In the genomic region with DNA sequence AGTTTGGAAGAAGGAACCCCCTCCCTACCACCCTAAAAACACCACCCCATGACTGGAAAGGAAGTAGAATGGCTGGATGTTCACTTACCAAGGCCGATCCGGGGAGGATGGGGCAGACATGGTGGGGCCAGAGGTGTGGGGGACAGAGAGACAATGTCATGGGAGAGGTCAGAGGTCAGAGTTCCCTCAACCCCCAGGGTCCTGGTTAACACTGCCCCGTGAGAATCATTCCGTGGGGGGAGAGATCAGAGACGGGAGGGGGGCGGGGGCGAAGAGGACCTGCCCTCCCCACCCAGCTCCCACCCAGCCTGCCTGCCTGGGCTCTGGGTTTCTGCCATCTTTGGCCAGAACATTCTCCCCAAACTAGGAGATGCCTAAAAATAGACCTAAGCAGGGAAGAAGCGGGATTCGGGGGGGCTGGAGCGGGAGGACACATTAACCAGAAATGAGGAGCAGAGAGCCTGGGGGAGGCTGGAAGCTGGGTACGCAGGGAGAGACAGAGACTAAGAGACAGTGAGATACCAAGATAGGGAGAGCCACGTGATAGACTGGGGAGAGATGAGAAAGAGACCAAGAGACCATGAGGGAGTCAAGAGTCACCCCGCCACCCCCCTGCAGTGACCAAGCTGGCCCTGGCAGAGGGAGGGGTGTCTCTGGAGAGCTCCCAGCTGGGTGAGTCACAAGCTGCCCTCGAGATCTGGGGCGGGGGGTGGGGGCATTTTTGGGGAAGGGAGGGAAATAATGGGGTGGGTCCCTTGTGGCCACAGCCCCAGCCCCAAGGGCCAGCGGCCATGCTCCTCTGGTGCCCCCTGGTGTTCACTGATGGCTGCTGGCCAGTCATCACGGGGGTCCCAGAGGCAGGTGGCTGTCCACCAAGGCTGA, we compare ENCODE assay signal across 8 cellular contexts. TPM values are rescaled to one million over a fixed set of nuclear protein-coding genes. Genes with fewer than 3 reads are reported as not detected.
DNase-seq lines count a peak whose midpoint lies in the region; ATAC-seq and TF ChIP-seq lines count a peak whose summit lies in the region.

No MANE protein-coding gene starts in this region.

- ATAC-seq in esophagus mucosa, result peak; percentile 10
- peak; percentile 80 for ATAC-seq in thoracic aorta (ENCODE audit: insufficient number of reproducible peaks, low FRiP score, low read depth)

- H3K9me2 ChIP-seq in Loucy (replicated peaks; ENCODE audit: low read depth, low read length), result no peaks in the 10 kb centered on the region

- H3K9me3 ChIP-seq in Loucy (ENCODE audit: insufficient read depth, low read depth, low read length), result no peaks in the 10 kb centered on the region
- no peaks in the 10 kb centered on the region for H3K9me3 ChIP-seq in muscle layer of duodenum (ENCODE audit: control insufficient read depth in 1 of 2, low read length in 2 of 2)
- no peaks in the 10 kb centered on the region for H3K9me3 ChIP-seq in thoracic aorta

- no peak overlapping the region for H3K4me2 ChIP-seq in Loucy (ENCODE audit: low read depth, low read length, poor library complexity, severe bottlenecking)

- no peaks in the 10 kb centered on the region for H3K4me1 ChIP-seq in Loucy (ENCODE audit: insufficient read depth, low read length, poor library complexity, severe bottlenecking)
- peaks cover 0 to 29% of the 10 kb centered on the region in 2 donors for H3K4me1 ChIP-seq in muscle layer of duodenum (ENCODE audit: control insufficient read depth in 1 of 2, insufficient read depth in 2 of 2, low read length in 2 of 2)
- peaks cover 22 to 41% of the 10 kb centered on the region in 2 donors for H3K4me1 ChIP-seq in thoracic aorta (ENCODE audit: control insufficient read depth in 1 of 2, low read depth in 2 of 2)

- H3K27ac ChIP-seq in muscle layer of duodenum (ENCODE audit: low read length), result peak overlapping the region; percentile 92
- peak overlapping the region; percentile 97 to 99 for H3K27ac ChIP-seq in thoracic aorta

- H3K4me3 ChIP-seq in Loucy (ENCODE audit: low read length, poor library complexity, severe bottlenecking), result no peak overlapping the region
- peak overlapping the region in 1 of 2 donors; percentile 49 for H3K4me3 ChIP-seq in muscle layer of duodenum (ENCODE audit: low read depth in 1 of 2, low read length in 2 of 2)
- peak overlapping the region; percentile 45 for H3K4me3 ChIP-seq in thoracic aorta

- H3K36me3 ChIP-seq in Loucy (ENCODE audit: insufficient read depth, low read length) (no peaks in the 10 kb centered on the region), muscle layer of duodenum (ENCODE audit: control insufficient read depth in 1 of 2, insufficient read depth in 2 of 2, low read length in 2 of 2) (peaks cover 0 to 11% of the 10 kb centered on the region in 2 donors), thoracic aorta (no peaks in the 10 kb centered on the region)

- H3K27me3 ChIP-seq in Loucy (ENCODE audit: insufficient read depth, low read length, poor library complexity, severe bottlenecking) (no peaks in the 10 kb centered on the region), muscle layer of duodenum (ENCODE audit: low read depth, low read length) (no peaks in the 10 kb centered on the region), thoracic aorta (replicated peaks; ENCODE audit: insufficient read depth) (no peaks in the 10 kb centered on the region)

- TF ChIP-seq CTCF in Loucy (conservative IDR thresholded peaks at IDR 0.05; ENCODE audit: low read length) (peak; percentile 79), thoracic aorta (IDR thresholded peaks at IDR 0.05) (peak; percentile 93)

- peak; percentile 15 for DNase-seq in GDM1 (lab: John Stamatoyannopoulos, UW)
- DNase-seq in activated T-cell treated with anti-CD3 and anti-CD28 coated beads for 1 hour (ENCODE audit: low read depth), result peak; percentile 40
- peak; percentile 80 for DNase-seq in thoracic aorta (ENCODE audit: low spot score)
- DNase-seq in NCI-H128 (lab: John Stamatoyannopoulos, UW; ENCODE audit: unreplicated experiment), result no peak
- DNase-seq in NCI-H2081 treated with DMSO at 0.1 percent for 48 hours (lab: John Stamatoyannopoulos, UW), result no peak

- H3F3A ChIP-seq in Loucy (ENCODE audit: low read depth), result no peaks in the 10 kb centered on the region

- no peak overlapping the region for H3K9ac ChIP-seq in Loucy (ENCODE audit: low read depth, low read length, poor library complexity, severe bottlenecking)

- H2AFZ ChIP-seq in Loucy (ENCODE audit: low read length), result no peak overlapping the region

- no peaks in the 10 kb centered on the region for H3K79me2 ChIP-seq in Loucy (ENCODE audit: insufficient read depth, low read length)

- H4K20me1 ChIP-seq in Loucy (ENCODE audit: insufficient read depth, low read length, poor library complexity, severe bottlenecking), result no peaks in the 10 kb centered on the region

RNA-seq across cellular contexts. Expression of a gene that starts 6.1 kb away (rescaled TPM):
- 8.9 TPM for total RNA-seq in esophagus mucosa
- 100 to 1,000 TPM; 647 to 689 TPM for total RNA-seq in thoracic aorta

RNA-seq across cellular contexts. Expression of a gene that starts 36.0 kb away (rescaled TPM):
- not detected for total RNA-seq in esophagus mucosa
- total RNA-seq in thoracic aorta, result not detected

RNA-seq across cellular contexts. Expression of a gene that starts 47.9 kb away (rescaled TPM):
- total RNA-seq in esophagus mucosa, result 17.1 TPM
- 1 to 10 TPM; 2.4 to 4.7 TPM for total RNA-seq in thoracic aorta

RNA-seq across cellular contexts. Expression of a gene that starts 58.9 kb away (rescaled TPM):
- total RNA-seq in esophagus mucosa (49.1 TPM), thoracic aorta (10 to 100 TPM; 30.5 to 49.3 TPM)

Comparison
In these comparisons a context has a peak if more than half of its experiments do, and no peak if none do; other contexts are left out.
1. DNase-seq: peak in GDM1 (single experiment), activated T-cell treated with anti-CD3 and anti-CD28 coated beads for 1 hour (single experiment) and thoracic aorta (single experiment); none in NCI-H128 (single experiment) and NCI-H2081 treated with DMSO at 0.1 percent for 48 hours (single experiment).
2. RNA of a gene that starts 6.1 kb away (total RNA-seq): 647 to 689 TPM in thoracic aorta; 8.9 TPM in esophagus mucosa (single experiment); every median in the first group is over 10 times any median in the second.